In genomic region chr4:148441624-148441985, GRCh38 we compare ENCODE assay signal across 8 cellular contexts. TPM values are rescaled to one million over a fixed set of nuclear protein-coding genes. Genes with fewer than 3 reads are reported as not detected.
DNase-seq lines count a peak whose midpoint lies in the region; ATAC-seq and TF ChIP-seq lines count a peak whose summit lies in the region.

No MANE protein-coding gene starts in this region.

- H3K27ac ChIP-seq in cardiac muscle cell (no peak overlapping the region), mammary epithelial cell (ENCODE audit: insufficient read depth, low read depth, low read length) (no peak overlapping the region), mesendoderm (ENCODE audit: low read depth, low read length) (no peak overlapping the region), upper lobe of right lung (peak overlapping the region; percentile 97)

- no peaks in the 10 kb centered on the region for H4K20me1 ChIP-seq in mammary epithelial cell (ENCODE audit: insufficient read depth, low read length)

- no peak for TF ChIP-seq CTCF in cardiac muscle cell (IDR thresholded peaks at IDR 0.05; ENCODE audit: low read depth, low read length)
- no peak for TF ChIP-seq CTCF in mammary epithelial cell (conservative IDR thresholded peaks at IDR 0.05 in 1 of 2, IDR thresholded peaks at IDR 0.05 in 1 of 2; ENCODE audit: extremely low read depth in 1 of 2, insufficient read depth in 1 of 2, low read depth in 1 of 2, low read length in 2 of 2)
- TF ChIP-seq CTCF in upper lobe of right lung (IDR thresholded peaks at IDR 0.05), result no peak

- no peak overlapping the region for H2BK15ac ChIP-seq in mesendoderm (replicated peaks; ENCODE audit: low read depth)

- H4K8ac ChIP-seq in mesendoderm (ENCODE audit: low read depth, low read length), result no peak overlapping the region

- H3K4me3 ChIP-seq in cardiac muscle cell (peak overlapping the region; percentile 90), mammary epithelial cell (replicated peaks in 1 of 3; ENCODE audit: insufficient read depth in 1 of 3, low read depth in 2 of 3, low read length in 3 of 3) (peak overlapping the region; percentile 52 to 87 (median 69)), mesendoderm (ENCODE audit: low read length) (peak overlapping the region; percentile 70), upper lobe of right lung (peak overlapping the region; percentile 94)

- H3K18ac ChIP-seq in mesendoderm (ENCODE audit: low read length), result no peak overlapping the region

- DNase-seq in cardiac muscle cell (ENCODE audit: low read depth in 1 of 2, low spot score in 1 of 2) (peak in 1 of 2 donors; percentile 10), Right ventricle myocardium superior (no peak), mammary epithelial cell (no peak), mesendoderm (no peak), upper lobe of right lung (no peak), mesenteric fat pad (ENCODE audit: low spot score) (no peak)
- DNase-seq in activated CD4-positive, CD25-positive, alpha-beta regulatory T cell treated with anti-CD3 and anti-CD28 coated beads, Interleukin-2, amount 50 U/mL, for 72 hours, result no peak

- 7% methylated on average over 10 of the region's 12 CpGs for WGBS in mammary epithelial cell (ENCODE audit: low coverage, missing lambda C conversion rate)
- WGBS in mesendoderm (ENCODE audit: extremely low coverage, insufficient coverage, low lambda C conversion rate), result no CpG with 5 or more reads among the region's 12 CpGs

- in situ Hi-C loops in mammary epithelial cell (cut with MboI; ENCODE audit: low sequenced_read_pairs in 2 of 2), result no loop called here

- peak overlapping the region; percentile 100 for H3K4me2 ChIP-seq in mammary epithelial cell (ENCODE audit: insufficient read depth, low read depth, low read length)
- H3K4me2 ChIP-seq in mesendoderm (ENCODE audit: low read length), result peak overlapping the region; percentile 93

- H3K36me3 ChIP-seq in cardiac muscle cell, result no peaks in the 10 kb centered on the region
- no peaks in the 10 kb centered on the region for H3K36me3 ChIP-seq in mammary epithelial cell (ENCODE audit: insufficient read depth, low read length)
- no peaks in the 10 kb centered on the region for H3K36me3 ChIP-seq in mesendoderm (ENCODE audit: control insufficient read depth, insufficient read depth, low read length)
- no peaks in the 10 kb centered on the region for H3K36me3 ChIP-seq in upper lobe of right lung

- BruUV-seq in mammary epithelial cell (replicated peaks; lab: Mats Ljungman, UMichigan), result no TSS peak

- H3K4me1 ChIP-seq in cardiac muscle cell (ENCODE audit: low read depth) (no peaks in the 10 kb centered on the region), mammary epithelial cell (ENCODE audit: insufficient read depth, low read length) (peaks cover 26% of the 10 kb centered on the region), mesendoderm (ENCODE audit: control insufficient read depth, low read depth, low read length) (no peaks in the 10 kb centered on the region), upper lobe of right lung (peaks cover 16% of the 10 kb centered on the region)

- intact Hi-C loops in Right ventricle myocardium superior (cut with DNase I), result loop anchor here (10.0 kb wide), 2 partner anchors 157 to 417 kb away; no protein-coding TSS in a partner anchor
- intact Hi-C loops in mammary epithelial cell (cut with micrococcal nuclease), result loop anchor here (2.0 to 5.0 kb wide), 4 partner anchors 21 to 591 kb away; no protein-coding TSS in a partner anchor
- intact Hi-C loops in upper lobe of right lung (cut with DNase I), result no loop called here

- H3K4ac ChIP-seq in mesendoderm (ENCODE audit: low read depth, low read length), result no peak overlapping the region

- H2AFZ ChIP-seq in mammary epithelial cell (ENCODE audit: low read depth, low read length), result peak overlapping the region; percentile 93

- H3K9me3 ChIP-seq in cardiac muscle cell (ENCODE audit: low read depth) (no peaks in the 10 kb centered on the region), mammary epithelial cell (replicated peaks; ENCODE audit: insufficient read depth, low read length) (no peaks in the 10 kb centered on the region), upper lobe of right lung (no peaks in the 10 kb centered on the region)

- CTCF ChIA-PET in mammary epithelial cell (lab: Charles Lee; ENCODE audit: low non-redundant PET), result no interaction called here

- H3K9ac ChIP-seq in mammary epithelial cell (ENCODE audit: insufficient read depth, low read length) (no peak overlapping the region), mesendoderm (ENCODE audit: low read length) (peak overlapping the region; percentile 61)

- peaks cover 67% of the 10 kb centered on the region for H3K27me3 ChIP-seq in cardiac muscle cell
- H3K27me3 ChIP-seq in mammary epithelial cell (ENCODE audit: insufficient read depth, low read length), result peaks cover 37% of the 10 kb centered on the region
- peaks cover 10% of the 10 kb centered on the region for H3K27me3 ChIP-seq in mesendoderm (ENCODE audit: insufficient read depth, low read length, poor library complexity)
- no peaks in the 10 kb centered on the region for H3K27me3 ChIP-seq in upper lobe of right lung

- H2BK5ac ChIP-seq in mesendoderm (ENCODE audit: low read length), result no peak overlapping the region

- no peak overlapping the region for H4K5ac ChIP-seq in mesendoderm (ENCODE audit: low read length)

- dilution Hi-C loops in mammary epithelial cell (cut with HindIII; ENCODE audit: low sequenced_read_pairs), result no loop called here

- H2BK120ac ChIP-seq in mesendoderm (ENCODE audit: low read depth, low read length), result no peak overlapping the region

- no peaks in the 10 kb centered on the region for H3K79me1 ChIP-seq in mesendoderm (ENCODE audit: low read length)

- no peak overlapping the region for H2AK5ac ChIP-seq in mesendoderm (ENCODE audit: low read length)

- no peak overlapping the region for H3K23ac ChIP-seq in mesendoderm (ENCODE audit: low read length)

- H3K79me2 ChIP-seq in mammary epithelial cell (ENCODE audit: insufficient read depth, low read length), result no peaks in the 10 kb centered on the region
- no peaks in the 10 kb centered on the region for H3K79me2 ChIP-seq in mesendoderm (ENCODE audit: control insufficient read depth, insufficient read depth, low read length)

- peak overlapping the region; percentile 64 for H3K56ac ChIP-seq in mesendoderm (ENCODE audit: low read length)

- ATAC-seq in Right ventricle myocardium superior (ENCODE audit: poor library complexity), result no peak
- ATAC-seq in upper lobe of right lung, result no peak
- no peak for ATAC-seq in HG03039 (IDR thresholded peaks at IDR 0.05; ENCODE audit: unreplicated experiment)

RNA-seq across cellular contexts. Expression of gene NR3C2, which starts 0.6 kb away (rescaled TPM):
- total RNA-seq in cardiac muscle cell (0.56 and 2.5 TPM in 2 replicates), Right ventricle myocardium superior (24.7 TPM), mammary epithelial cell (1 to 10 TPM in 1 of 2 donors, under 1 TPM in 1; 0.40 to 1.2 TPM), upper lobe of right lung (25.9 TPM), mesenteric fat pad (7.1 TPM)
- polyA plus RNA-seq in cardiac muscle cell (0.27 and 0.43 TPM in 2 replicates), mammary epithelial cell (0.03 TPM)
- not detected for polyA minus RNA-seq in mammary epithelial cell
- polyA plus RNA-seq in mesendoderm (2013, experiment 1 of 2), result 0.44 TPM
- 0.80 TPM for polyA plus RNA-seq in mesendoderm (2013, experiment 2 of 2)
